In the genomic region with DNA sequence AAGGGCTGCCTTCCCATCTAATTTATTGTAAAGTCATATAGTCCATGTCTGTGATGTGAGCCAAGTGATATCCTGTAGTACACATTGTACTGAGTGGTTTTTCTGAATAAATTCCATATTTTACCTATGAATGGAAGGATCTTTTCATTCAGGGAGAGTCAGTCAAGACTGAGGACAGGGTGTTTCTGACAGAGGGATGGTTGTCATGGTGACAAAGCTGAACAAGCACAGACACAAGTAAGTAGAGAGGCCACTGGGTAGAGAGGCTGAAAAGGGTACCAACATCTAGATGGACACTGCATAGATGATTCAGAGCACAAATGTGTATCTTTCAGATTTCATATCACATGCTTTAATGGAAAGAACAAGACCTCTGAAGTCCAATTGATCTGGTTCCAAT, we compare ENCODE assay signal across 24 cellular contexts. TPM values are rescaled to one million over a fixed set of nuclear protein-coding genes. Genes with fewer than 3 reads are reported as not detected.
A peak's percentile ranks its signal among the peaks of the same experiment; 100 is the strongest.
DNase-seq lines count a peak whose midpoint lies in the region; ATAC-seq and TF ChIP-seq lines count a peak whose summit lies in the region.
"Had no signal": no experiment of that assay in that cellular context is flagged by ENCODE, and none has a peak within 500 bp of the region (broad histone marks: within the 10 kb centered on the region; RNA-seq: fewer than 3 reads in every experiment).

No MANE protein-coding gene starts in this region.

- H3K27ac ChIP-seq in body of pancreas (no peak overlapping the region), neural cell (ENCODE audit: low read length) (no peak overlapping the region), upper lobe of left lung (no peak overlapping the region)
- H3K27ac ChIP-seq: BLaER1, KMS-11, Peyer's patch, SJCRH30 had no signal

- TF ChIP-seq POLR2A in body of pancreas (IDR thresholded peaks at IDR 0.05) (no peak), upper lobe of left lung (IDR thresholded peaks at IDR 0.05) (no peak)

- H2AFZ ChIP-seq in neural cell (ENCODE audit: low read depth, low read length), result peak overlapping the region; percentile 6

- DNase-seq in Ammon's horn (ENCODE audit: low spot score) (peak; percentile 27), EH (ENCODE audit: low read depth) (peak; percentile 18), body of pancreas (no peak), omental fat pad (ENCODE audit: low spot score) (no peak), D341Med (ENCODE audit: low spot score) (no peak), upper lobe of left lung (no peak)
- DNase-seq: CD4-positive, alpha-beta T cell; COR-L47; DMS 273 treated with DMSO at 0.1 percent for 48 hours; EL; GF-D8; GOT3; HCEC 1CT; NCI-H1417 treated with DMSO at 0.1 percent for 48 hours; NCI-H187; NCI-H2107; NCI-H2227 treated with DMSO at 0.1 percent for 48 hours; NCI-H510A; Peyer's patch; SJCRH30 had no signal

- H3K9ac ChIP-seq in neural cell (ENCODE audit: low read length), result no peak overlapping the region
- H3K9ac ChIP-seq: BLaER1, KMS-11 had no signal

- TF ChIP-seq CTCF in body of pancreas (IDR thresholded peaks at IDR 0.05) (no peak), neural cell (IDR thresholded peaks at IDR 0.05; ENCODE audit: poor library complexity, severe bottlenecking) (no peak), omental fat pad (IDR thresholded peaks at IDR 0.05) (no peak), upper lobe of left lung (IDR thresholded peaks at IDR 0.05) (no peak)

- no peak for TF ChIP-seq EP300 in neural cell (conservative IDR thresholded peaks at IDR 0.05; ENCODE audit: poor library complexity, severe bottlenecking)
- TF ChIP-seq EP300 in upper lobe of left lung (IDR thresholded peaks at IDR 0.05), result no peak

- intact Hi-C loops in body of pancreas (cut with DNase I), result no loop called here

- no peak for TF ChIP-seq RAD21 in neural cell (conservative IDR thresholded peaks at IDR 0.05)

- H3K4me1 ChIP-seq in body of pancreas (peaks cover 25% of the 10 kb centered on the region), upper lobe of left lung (peaks cover 0 to 5% (median 4%) of the 10 kb centered on the region in 4 donors)
- H3K4me1 ChIP-seq: BLaER1, Peyer's patch had no signal

- no peak overlapping the region for H3K4me3 ChIP-seq in body of pancreas
- H3K4me3 ChIP-seq in neural cell (ENCODE audit: low read length), result no peak overlapping the region
- no peak overlapping the region for H3K4me3 ChIP-seq in upper lobe of left lung
- H3K4me3 ChIP-seq: BLaER1, Peyer's patch, SJCRH30 had no signal

- no peaks in the 10 kb centered on the region for H3K79me2 ChIP-seq in neural cell (replicated peaks; ENCODE audit: insufficient read depth, low read length)

- H3K36me3 ChIP-seq in body of pancreas (replicated peaks in 1 of 2; ENCODE audit: insufficient read depth in 1 of 2, low read depth in 2 of 2), result no peaks in the 10 kb centered on the region
- H3K36me3 ChIP-seq in neural cell (ENCODE audit: insufficient read depth, low read length), result no peaks in the 10 kb centered on the region
- H3K36me3 ChIP-seq in upper lobe of left lung, result no peaks in the 10 kb centered on the region
- H3K36me3 ChIP-seq: BLaER1, Peyer's patch, SJCRH30 had no signal

- H3K4me2 ChIP-seq in neural cell (ENCODE audit: low read length), result no peak overlapping the region
- H3K4me2 ChIP-seq: BLaER1, KMS-11 had no signal

- H3K9me3 ChIP-seq in body of pancreas, result no peaks in the 10 kb centered on the region
- H3K9me3 ChIP-seq in neural cell (ENCODE audit: low read length), result no peaks in the 10 kb centered on the region
- no peaks in the 10 kb centered on the region for H3K9me3 ChIP-seq in upper lobe of left lung
- H3K9me3 ChIP-seq: BLaER1, Peyer's patch, SJCRH30 had no signal

- H3K9me2 ChIP-seq in neural cell (ENCODE audit: insufficient read depth, low read length), result no peaks in the 10 kb centered on the region

- no peaks in the 10 kb centered on the region for H3F3A ChIP-seq in neural cell (ENCODE audit: insufficient read depth, low read length, poor library complexity, severe bottlenecking)

- ATAC-seq in body of pancreas, result peak; percentile 45
- no peak for ATAC-seq in omental fat pad (ENCODE audit: low FRiP score)
- ATAC-seq in upper lobe of left lung (ENCODE audit: low FRiP score in 2 of 2), result no peak

- no peaks in the 10 kb centered on the region for H4K20me1 ChIP-seq in neural cell (ENCODE audit: insufficient read depth)
- H4K20me1 ChIP-seq: BLaER1 had no signal

- H3K27me3 ChIP-seq in body of pancreas, result no peaks in the 10 kb centered on the region
- H3K27me3 ChIP-seq in neural cell (ENCODE audit: insufficient read depth, low read depth, low read length), result no peaks in the 10 kb centered on the region
- no peaks in the 10 kb centered on the region for H3K27me3 ChIP-seq in upper lobe of left lung
- H3K27me3 ChIP-seq: BLaER1, Peyer's patch, SJCRH30 had no signal

TF ChIP-seq in neural cell, 6 proteins besides CTCF, POLR2A, EP300 and RAD21:
- TF ChIP-seq SMC3 (conservative IDR thresholded peaks at IDR 0.05; ENCODE audit: poor library complexity) (no peak), MXI1 (conservative IDR thresholded peaks at IDR 0.05; ENCODE audit: poor library complexity, severe bottlenecking) (no peak), EZH2 (IDR thresholded peaks at IDR 0.05; ENCODE audit: borderline replicate concordance, insufficient read depth, low read length, poor library complexity, severe bottlenecking) (no peak), POLR2AphosphoS5 (IDR thresholded peaks at IDR 0.05) (no peak), REST (IDR thresholded peaks at IDR 0.05; ENCODE audit: borderline replicate concordance) (no peak)

RNA-seq across cellular contexts. Expression of gene IL20, which starts 22.6 kb away (rescaled TPM):
- total RNA-seq in body of pancreas (not detected), omental fat pad (1 to 10 TPM in 2 of 4 donors, under 1 TPM in 1, not detected in 1; 0.82 to 8.6 (median 8.2) TPM), upper lobe of left lung (not detected)
- polyA plus RNA-seq in neural cell, result not detected in 2 replicates
- not detected in 2 replicates for polyA minus RNA-seq in neural cell
- total RNA-seq: CD4-positive, alpha-beta T cell; OCI-LY7; Peyer's patch; SJCRH30 had no signal

RNA-seq across cellular contexts. Expression of gene IL24, which starts 54.4 kb away (rescaled TPM):
- not detected for total RNA-seq in body of pancreas
- polyA plus RNA-seq in neural cell, result not detected in 2 replicates
- not detected in 2 replicates for polyA minus RNA-seq in neural cell
- 10 to 100 TPM in 1 of 4 donors, 1 to 10 TPM in 1, not detected in 2; 5.1 to 65.1 TPM for total RNA-seq in omental fat pad
- under 1 TPM in 1 of 6 donors, not detected in 5; 0.24 TPM for total RNA-seq in upper lobe of left lung
- total RNA-seq: CD4-positive, alpha-beta T cell; OCI-LY7; Peyer's patch; SJCRH30 had no signal

Comparison
In these comparisons a context has a peak if more than half of its experiments do, and no peak if none do; other contexts are left out.
1. DNase-seq: peak in Ammon's horn (single experiment) and EH (single experiment); none in body of pancreas (0 of 4), omental fat pad (single experiment), D341Med (single experiment) and upper lobe of left lung (0 of 2).